12 cellular contexts compared by ENCODE assay signal in genomic region chr17:77312786-77313599, GRCh38.
A peak's percentile ranks its signal among the peaks of the same experiment; 100 is the strongest.
DNase-seq lines count a peak whose midpoint lies in the region; ATAC-seq, FAIRE-seq and TF ChIP-seq lines count a peak whose summit lies in the region.
"Had no signal": no experiment of that assay in that cellular context is flagged by ENCODE, and none has a peak within 500 bp of the region (broad histone marks: within the 10 kb centered on the region; RNA-seq: fewer than 3 reads in every experiment).

No MANE protein-coding gene starts in this region.

- TF ChIP-seq CTCF in AG04449 (IDR thresholded peaks at IDR 0.05; ENCODE audit: insufficient read depth, low read length, missing control alignments) = no peak
- no peak for TF ChIP-seq CTCF in osteocyte (IDR thresholded peaks at IDR 0.05)
- no peak for TF ChIP-seq CTCF in GM10266 (IDR thresholded peaks at IDR 0.05; ENCODE audit: control insufficient read depth, insufficient read depth, low read depth, missing control alignments)

- CTCF ChIA-PET in AG04449 (lab: Yijun Ruan, JAX) = interaction anchor here (0.5 to 1.3 kb wide), 6 partner anchors 13 to 194 kb away, joined by 3 to 5 read pairs (median 4); no protein-coding TSS in a partner anchor

- no peaks in the 10 kb centered on the region for H3K9me3 ChIP-seq in NT2/D1 (ENCODE audit: insufficient read depth, low read length)

- no peaks in the 10 kb centered on the region for H3K27me3 Mint-ChIP-seq in osteocyte (ENCODE audit: unreplicated experiment)

- H3K36me3 Mint-ChIP-seq in osteocyte (ENCODE audit: unreplicated experiment) = no peaks in the 10 kb centered on the region

- peak overlapping the region; percentile 97 for H3K27ac Mint-ChIP-seq in osteocyte (ENCODE audit: unreplicated experiment)

- 0 out of 2 replicates have a peak overlapping the region, but pooled peaks have one; percentile 1 for H3K4me3 ChIP-seq in AG04449 (ENCODE audit: low read depth, low read length)
- H3K4me3 ChIP-seq in NT2/D1 (ENCODE audit: insufficient read length, low read depth) = no peak overlapping the region

- no peaks in the 10 kb centered on the region for H3K27me3 ChIP-seq in NT2/D1 (ENCODE audit: insufficient read depth, insufficient read length)

- peaks cover 75% of the 10 kb centered on the region for H3K4me1 Mint-ChIP-seq in osteocyte (ENCODE audit: unreplicated experiment)

- H3K36me3 ChIP-seq in NT2/D1 (ENCODE audit: insufficient read depth, insufficient read length, low read length) = peaks cover 20% of the 10 kb centered on the region

- FAIRE-seq in frontal cortex (lab: Jason Lieb, UNC) = no peak
- FAIRE-seq: endothelial cell of umbilical vein had no signal

- DNase-seq in AG04449 (ENCODE audit: low read depth, low spot score) (no peak), NT2/D1 (ENCODE audit: low read depth, low spot score) (no peak), frontal cortex (ENCODE audit: low spot score in 2 of 2) (peak; percentile 48 to 71), osteocyte (ENCODE audit: extremely low spot score, unreplicated experiment) (peak; percentile 90), NCI-H1694 treated with DMSO at 0.1 percent for 48 hours (lab: John Stamatoyannopoulos, UW) (no peak), GM10266 (ENCODE audit: extremely low spot score) (no peak)
- DNase-seq in activated T-cell treated with anti-CD3 and anti-CD28 coated beads, Interleukin-2, amount 50 U/mL, for 48 hours = no peak
- DNase-seq: HCEC 1CT, NCI-H524, T-helper 2 cell had no signal

- no peak for ATAC-seq in GM21367 (IDR thresholded peaks at IDR 0.05; ENCODE audit: unreplicated experiment)

- H3K9me3 Mint-ChIP-seq in osteocyte (ENCODE audit: unreplicated experiment) = no peaks in the 10 kb centered on the region

- peak overlapping the region; percentile 37 for H3K9ac ChIP-seq in NT2/D1 (ENCODE audit: insufficient read length, low read depth)

- peak overlapping the region; percentile 53 for H3K4me3 Mint-ChIP-seq in osteocyte (ENCODE audit: unreplicated experiment)

- H3K4me1 ChIP-seq in NT2/D1 (ENCODE audit: insufficient read depth, insufficient read length) = peaks cover 30% of the 10 kb centered on the region

- POLR2A ChIA-PET in AG04449 (lab: Yijun Ruan, JAX) = interaction anchor here (0.7 to 1.1 kb wide), 3 partner anchors 10 to 100 kb away, joined by 3 to 4 read pairs (median 3); no protein-coding TSS in a partner anchor

Comparison
In these comparisons a context has a peak if more than half of its experiments do, and no peak if none do; other contexts are left out.
1. DNase-seq: peak in frontal cortex (2 of 2) and osteocyte (single experiment); none in AG04449 (single experiment), NT2/D1 (single experiment), NCI-H1694 treated with DMSO at 0.1 percent for 48 hours (single experiment), activated T-cell treated with anti-CD3 and anti-CD28 coated beads, Interleukin-2, amount 50 U/mL, for 48 hours (0 of 2) and GM10266 (single experiment).